In genomic region chr6:2680264-2680908, GRCh38 we compare ENCODE assay signal across 28 cellular contexts.
"Had no signal": no experiment of that assay in that cellular context is flagged by ENCODE, and none has a peak within 500 bp of the region (broad histone marks: within the 10 kb centered on the region; RNA-seq: fewer than 3 reads in every experiment).

No MANE protein-coding gene starts in this region.

- H3K27me3 Mint-ChIP-seq: activated naive CD8-positive, alpha-beta T cell treated with anti-CD3 and anti-CD28 coated beads, Interleukin-2, amount 10 ng/mL, durations not matched to agents 7 days and 5 days; stimulated activated naive B cell treated with anti-CD40 and anti-IgM and Interleukin-4, amounts not matched to agents 10 μg/mL and 1 μg/mL and 100 μg/mL, for 72 hours had no signal

- H3K27ac Mint-ChIP-seq: activated naive CD8-positive, alpha-beta T cell treated with anti-CD3 and anti-CD28 coated beads, Interleukin-2, amount 10 ng/mL, durations not matched to agents 7 days and 5 days; natural killer cell; stimulated activated naive B cell treated with anti-CD40 and anti-IgM and Interleukin-4, amounts not matched to agents 10 μg/mL and 1 μg/mL and 100 μg/mL, for 72 hours; T-helper 1 cell treated with Interleukin-12 subunit alpha and Interleukin-12 subunit beta and Interleukin-4 antibody, amounts not matched to agents 30 μg/mL and 1 μg/mL, for 36 hours had no signal

- H3K4me1 Mint-ChIP-seq: activated naive CD8-positive, alpha-beta T cell treated with anti-CD3 and anti-CD28 coated beads, Interleukin-2, amount 10 ng/mL, durations not matched to agents 7 days and 5 days; natural killer cell; stimulated activated naive B cell treated with anti-CD40 and anti-IgM and Interleukin-4, amounts not matched to agents 10 μg/mL and 1 μg/mL and 100 μg/mL, for 72 hours had no signal

- H3K27me3 ChIP-seq: ascending aorta, brain microvascular endothelial cell, esophagus squamous epithelium, left lung, sigmoid colon, tibial nerve had no signal

- H3K4me1 ChIP-seq: ascending aorta, esophagus squamous epithelium, left lung, prostate gland, sigmoid colon, tibial nerve had no signal

- ATAC-seq: activated CD4-positive, CD25-positive, alpha-beta regulatory T cell treated with anti-CD3 and anti-CD28 coated beads, Interleukin-2, amount 50 U/mL, for 24 hours; left lung; natural killer cell; stimulated activated naive B cell treated with anti-CD40 and anti-IgM and Interleukin-4, amounts not matched to agents 10 μg/mL and 1 μg/mL and 100 μg/mL, for 72 hours had no signal

- DNase-seq: activated CD4-positive, alpha-beta T cell treated with anti-CD3 and anti-CD28 coated beads for 48 hours; activated CD4-positive, alpha-beta T cell treated with anti-CD3 and anti-CD28 coated beads, Interleukin-2, amount 50 U/mL, for 48 hours; activated CD8-positive, alpha-beta memory T cell treated with anti-CD3 and anti-CD28 coated beads for 24 hours; activated effector memory CD4-positive, alpha-beta T cell treated with Interleukin-2 at 50 U/mL for 16 hours; activated naive CD4-positive, alpha-beta T cell treated with Interleukin-2 at 50 U/mL for 16 hours; activated naive CD8-positive, alpha-beta T cell treated with anti-CD3 and anti-CD28 coated beads, Interleukin-2, amount 10 ng/mL, durations not matched to agents 7 days and 5 days; brain microvascular endothelial cell; caudate nucleus; esophagus squamous epithelium; left lung; mesendoderm; natural killer cell; retina; sigmoid colon; stimulated activated CD4-positive, alpha-beta T cell treated with anti-CD3 and anti-CD28 coated beads, Interleukin-15, amount 100 ng/mL, for 24 hours; stimulated activated CD4-positive, alpha-beta T cell treated with anti-CD3 and anti-CD28 coated beads, Interleukin-2, amount 100 ng/mL, for 24 hours; stimulated activated naive B cell treated with anti-CD40 and anti-IgM and Interleukin-4, amounts not matched to agents 10 μg/mL and 1 μg/mL and 100 μg/mL, for 72 hours; T-helper 9 cell; WERI-Rb-1 had no signal

- H3K4me3 ChIP-seq: ascending aorta, esophagus squamous epithelium, left lung, lung, prostate gland, sigmoid colon, tibial nerve had no signal

- H3K36me3 ChIP-seq: ascending aorta, brain microvascular endothelial cell, esophagus squamous epithelium, left lung, prostate gland, sigmoid colon, tibial nerve, WERI-Rb-1 had no signal

- H3K27ac ChIP-seq: ascending aorta, brain microvascular endothelial cell, esophagus squamous epithelium, left lung, prostate gland, sigmoid colon, tibial nerve, WERI-Rb-1 had no signal

- FAIRE-seq: frontal cortex, islet of Langerhans, TTC549 had no signal

- H3K36me3 Mint-ChIP-seq: activated naive CD8-positive, alpha-beta T cell treated with anti-CD3 and anti-CD28 coated beads, Interleukin-2, amount 10 ng/mL, durations not matched to agents 7 days and 5 days; natural killer cell; stimulated activated naive B cell treated with anti-CD40 and anti-IgM and Interleukin-4, amounts not matched to agents 10 μg/mL and 1 μg/mL and 100 μg/mL, for 72 hours had no signal

- H3K9me3 ChIP-seq: ascending aorta, esophagus squamous epithelium, left lung, prostate gland, sigmoid colon, tibial nerve had no signal

- H3K9me3 Mint-ChIP-seq: activated naive CD8-positive, alpha-beta T cell treated with anti-CD3 and anti-CD28 coated beads, Interleukin-2, amount 10 ng/mL, durations not matched to agents 7 days and 5 days; natural killer cell; stimulated activated naive B cell treated with anti-CD40 and anti-IgM and Interleukin-4, amounts not matched to agents 10 μg/mL and 1 μg/mL and 100 μg/mL, for 72 hours; T-helper 1 cell treated with Interleukin-12 subunit alpha and Interleukin-12 subunit beta and Interleukin-4 antibody, amounts not matched to agents 30 μg/mL and 1 μg/mL, for 36 hours had no signal

- H3K4me3 Mint-ChIP-seq: activated naive CD8-positive, alpha-beta T cell treated with anti-CD3 and anti-CD28 coated beads, Interleukin-2, amount 10 ng/mL, durations not matched to agents 7 days and 5 days; natural killer cell; stimulated activated naive B cell treated with anti-CD40 and anti-IgM and Interleukin-4, amounts not matched to agents 10 μg/mL and 1 μg/mL and 100 μg/mL, for 72 hours; T-helper 1 cell treated with Interleukin-12 subunit alpha and Interleukin-12 subunit beta and Interleukin-4 antibody, amounts not matched to agents 30 μg/mL and 1 μg/mL, for 36 hours had no signal
